ENCODE assay signal across 15 cellular contexts in genomic region chr4:20359692-20360091, GRCh38.
DNase-seq lines count a peak whose midpoint lies in the region; ATAC-seq, FAIRE-seq and TF ChIP-seq lines count a peak whose summit lies in the region.
"Had no signal": no experiment of that assay in that cellular context is flagged by ENCODE, and none has a peak within 500 bp of the region (broad histone marks: within the 10 kb centered on the region; RNA-seq: fewer than 3 reads in every experiment).

No MANE protein-coding gene starts in this region.

- no peak for TF ChIP-seq CTCF in GM12878 (IDR thresholded peaks at IDR 0.05 in 2 of 3, conservative IDR thresholded peaks at IDR 0.05 in 1 of 3; ENCODE audit: control insufficient read depth in 2 of 3, extremely low read depth in 1 of 3, insufficient read depth in 1 of 3, low read depth in 3 of 3, low read length in 3 of 3)

- WGBS in GM12878 (ENCODE audit: insufficient coverage, insufficient replicate concordance, low lambda C conversion rate, missing lambda C conversion rate): 0% methylated on average over 1 of the region's 1 CpG

- peaks cover 0 to 20% (median 2%) of the 10 kb centered on the region in 6 donors for H3K9me3 Mint-ChIP-seq in immature natural killer cell
- H3K9me3 Mint-ChIP-seq: mesothelial cell of epicardium had no signal

- H3K4me3 Mint-ChIP-seq in immature natural killer cell: no peak overlapping the region
- H3K4me3 Mint-ChIP-seq: mesothelial cell of epicardium had no signal

- BruUV-seq in GM12878 (replicated peaks; lab: Mats Ljungman, UMichigan): no TSS peak

- no peaks in the 10 kb centered on the region for H3K4me1 ChIP-seq in GM12878 (ENCODE audit: control insufficient read depth, insufficient read depth, low read length)

- POLR2A ChIA-PET in GM12878 (lab: Charles Lee): no interaction called here

- CTCF ChIA-PET in GM12878 (lab: Yijun Ruan, JAX): interaction anchor here (0.5 to 0.6 kb wide), 2 partner anchors 34 to 143 kb away, joined by 3 read pairs; no protein-coding TSS in a partner anchor

- no peak for FAIRE-seq in GM12878 (lab: Jason Lieb, UNC)

- H3K27me3 ChIP-seq in GM12878 (replicated peaks in 1 of 2; ENCODE audit: control insufficient read depth in 2 of 2, insufficient read depth in 2 of 2, low read length in 1 of 2): no peaks in the 10 kb centered on the region

- SMC1A ChIA-PET in GM12878 (lab: Charles Lee; ENCODE audit: uncharacterized antibody, unreplicated experiment): no interaction called here

- H3K27me3 Mint-ChIP-seq in immature natural killer cell (ENCODE audit: low read depth in 3 of 3): no peaks in the 10 kb centered on the region
- H3K27me3 Mint-ChIP-seq: progenitor cell of endocrine pancreas had no signal

- RAD21 ChIA-PET in GM12878 (lab: Charles Lee; ENCODE audit: unreplicated experiment): no interaction called here

- no peaks in the 10 kb centered on the region for H3K4me1 Mint-ChIP-seq in immature natural killer cell

- H3K79me2 ChIP-seq in GM12878 (ENCODE audit: control insufficient read depth, insufficient read depth, low read length): no peaks in the 10 kb centered on the region

- no peaks in the 10 kb centered on the region for H3K9me3 ChIP-seq in GM12878 (replicated peaks; ENCODE audit: control insufficient read depth, insufficient read depth, low read length)

- no peaks in the 10 kb centered on the region for H3K36me3 Mint-ChIP-seq in immature natural killer cell

- H2AFZ ChIP-seq in GM12878 (ENCODE audit: control insufficient read depth, low read depth, low read length): peak overlapping the region; percentile 20; the same call in 1 of the 2 replicates

- no peaks in the 10 kb centered on the region for H4K20me1 ChIP-seq in GM12878 (ENCODE audit: control insufficient read depth, insufficient read depth)

- intact Hi-C loops in GM12878 (cut with micrococcal nuclease; ENCODE audit: unreplicated experiment): no loop called here

- no peak for TF ChIP-seq EP300 in GM12878 (IDR thresholded peaks at IDR 0.05; ENCODE audit: borderline replicate concordance in 1 of 2, control insufficient read depth in 1 of 2, low read depth in 2 of 2, low read length in 2 of 2)

- no peak overlapping the region for H3K27ac Mint-ChIP-seq in immature natural killer cell
- H3K27ac Mint-ChIP-seq: mesothelial cell of epicardium, progenitor cell of endocrine pancreas had no signal

- no peak overlapping the region for H3K9ac ChIP-seq in GM12878 (ENCODE audit: control insufficient read depth, insufficient read depth, low read length)

- no peak for TF ChIP-seq RAD21 in GM12878 (IDR thresholded peaks at IDR 0.05; ENCODE audit: insufficient read depth, low read depth, low read length)

- no peak for TF ChIP-seq POLR2A in GM12878 (IDR thresholded peaks at IDR 0.05; ENCODE audit: low read depth, low read length)

- peak; percentile 61 to 79 for DNase-seq in Kasumi-1 (lab: John Stamatoyannopoulos, UW)
- no peak for DNase-seq in GM12878 (ENCODE audit: low read depth, low spot score)
- DNase-seq in putamen (ENCODE audit: low spot score): no peak
- DNase-seq in NCI-H1417 (lab: John Stamatoyannopoulos, UW): no peak
- no peak for DNase-seq in immature natural killer cell
- DNase-seq: activated gamma-delta T cell; caudate nucleus; NCI-H345; stimulated activated CD4-positive, alpha-beta T cell treated with anti-CD3 and anti-CD28 coated beads, Interleukin-1b, Interleukin-23, amount 100 ng/mL, for 48 hours; stimulated activated naive CD8-positive, alpha-beta T cell treated with anti-CD3 and anti-CD28 coated beads, Interleukin-15, Interleukin-2, amounts not matched to agents 100 U/mL and 50 U/mL, for 24 hours had no signal

- peak; percentile 88 for ATAC-seq in GM18858 (IDR thresholded peaks at IDR 0.05; ENCODE audit: unreplicated experiment)
- peak; percentile 70 for ATAC-seq in HG02642 (IDR thresholded peaks at IDR 0.05; ENCODE audit: poor library complexity, unreplicated experiment)
- ATAC-seq in GM12878: peak; percentile 33; the same call in 1 of the 3 replicates
- ATAC-seq in HG03521 (IDR thresholded peaks at IDR 0.05; ENCODE audit: unreplicated experiment): no peak
- ATAC-seq: stimulated activated naive CD8-positive, alpha-beta T cell treated with anti-CD3 and anti-CD28 coated beads, Interleukin-15, Interleukin-2, amounts not matched to agents 100 U/mL and 50 U/mL, for 24 hours had no signal

- H3K27ac ChIP-seq in GM12878 (ENCODE audit: control insufficient read depth, insufficient read depth): no peak overlapping the region

- in situ Hi-C loops in GM12878 (cut with MboI): no loop called here

- H3K4me2 ChIP-seq in GM12878 (ENCODE audit: control insufficient read depth, insufficient read depth): no peak overlapping the region

- H3K36me3 ChIP-seq in GM12878 (ENCODE audit: control insufficient read depth in 2 of 2, insufficient read depth in 2 of 2, low read length in 1 of 2): no peaks in the 10 kb centered on the region

- H3K4me3 ChIP-seq in GM12878: no peak overlapping the region

TF ChIP-seq in GM12878, 131 proteins besides CTCF, POLR2A, EP300 and RAD21:
- no peak for TF ChIP-seq HDGF (IDR thresholded peaks at IDR 0.05)
- peak; percentile 81 for TF ChIP-seq SPI1 (IDR thresholded peaks at IDR 0.05; ENCODE audit: borderline replicate concordance, insufficient read depth, low read depth, low read length)

Comparison
In these comparisons a context has a peak if more than half of its experiments do, and no peak if none do; other contexts are left out.
1. DNase-seq: peak in Kasumi-1 (2 of 2); none in GM12878 (single experiment), putamen (single experiment), NCI-H1417 (0 of 3) and immature natural killer cell (0 of 3).